ENCODE assay signal across 8 cellular contexts in genomic region chr11:66278396-66279091, GRCh38. TPM values are rescaled to one million over a fixed set of nuclear protein-coding genes. Genes with fewer than 3 reads are reported as not detected.
DNase-seq lines count a peak whose midpoint lies in the region; ATAC-seq and TF ChIP-seq lines count a peak whose summit lies in the region.

No MANE protein-coding gene starts in this region.

- no peak for TF ChIP-seq CTCF in AG04450 (IDR thresholded peaks at IDR 0.05; ENCODE audit: low read depth, low read length)
- no peak for TF ChIP-seq CTCF in GM20000 (IDR thresholded peaks at IDR 0.05; ENCODE audit: extremely low read depth, missing control alignments)
- no peak for TF ChIP-seq CTCF in GM13977 (IDR thresholded peaks at IDR 0.05; ENCODE audit: extremely low read depth, insufficient read depth, missing control alignments)

- peak overlapping the region; percentile 44 for H3K4me3 ChIP-seq in AG04450 (ENCODE audit: low read depth, low read length)

- CTCF ChIA-PET in AG04450 (lab: Charles Lee), result interaction anchor here (0.6 kb wide), 1 partner anchor 19 kb away, joined by 3 read pairs; no protein-coding TSS in a partner anchor
- CTCF ChIA-PET in activated CD8-positive, alpha-beta T cell treated with anti-CD3 and anti-CD28 coated beads, Interleukin-2, amount 10 ng/mL, durations not matched to agents 7 days and 5 days (lab: Charles Lee), result interaction anchor here (6.3 kb wide), 1 partner anchor 8 kb away, joined by 64 read pairs; the partner anchor contains the start of gene RAB1B

- H3K27me3 ChIP-seq in AG04450 (ENCODE audit: control insufficient read depth, insufficient read depth, low read length), result no peaks in the 10 kb centered on the region

- peak overlapping the region; percentile 20 for H3K27ac Mint-ChIP-seq in activated CD8-positive, alpha-beta T cell treated with anti-CD3 and anti-CD28 coated beads, Interleukin-2, amount 10 ng/mL, durations not matched to agents 7 days and 5 days

- no peaks in the 10 kb centered on the region; the same call in 1 of the 2 replicates for H3K9me3 ChIP-seq in AG04450 (ENCODE audit: control insufficient read depth, insufficient read depth, low read length)

- H3K4me3 Mint-ChIP-seq in activated CD8-positive, alpha-beta T cell treated with anti-CD3 and anti-CD28 coated beads, Interleukin-2, amount 10 ng/mL, durations not matched to agents 7 days and 5 days, result peak overlapping the region; percentile 43

- peak; percentile 1 for ATAC-seq in activated CD8-positive, alpha-beta T cell treated with anti-CD3 and anti-CD28 coated beads, Interleukin-2, amount 10 ng/mL, durations not matched to agents 7 days and 5 days
- no peak for ATAC-seq in GM19035 (IDR thresholded peaks at IDR 0.05; ENCODE audit: unreplicated experiment)
- ATAC-seq in HG03139 (IDR thresholded peaks at IDR 0.05; ENCODE audit: unreplicated experiment), result no peak
- ATAC-seq in HG03108 (IDR thresholded peaks at IDR 0.05; ENCODE audit: unreplicated experiment), result no peak

- no peak overlapping the region for H3K27ac ChIP-seq in AG04450 (ENCODE audit: low read depth, low read length)

- H3K27me3 Mint-ChIP-seq in activated CD8-positive, alpha-beta T cell treated with anti-CD3 and anti-CD28 coated beads, Interleukin-2, amount 10 ng/mL, durations not matched to agents 7 days and 5 days (ENCODE audit: low read depth), result peaks cover 7% of the 10 kb centered on the region

- H3K36me3 Mint-ChIP-seq in activated CD8-positive, alpha-beta T cell treated with anti-CD3 and anti-CD28 coated beads, Interleukin-2, amount 10 ng/mL, durations not matched to agents 7 days and 5 days (ENCODE audit: low read depth), result peaks cover 21% of the 10 kb centered on the region

- no peak for DNase-seq in AG04450 (ENCODE audit: low read depth, low spot score)
- peak; percentile 42 for DNase-seq in GM20000 (ENCODE audit: low spot score)
- DNase-seq in activated CD8-positive, alpha-beta T cell treated with anti-CD3 and anti-CD28 coated beads, Interleukin-2, amount 10 ng/mL, durations not matched to agents 7 days and 5 days, result no peak
- DNase-seq in iris pigment epithelial cell (ENCODE audit: low read depth), result peak; percentile 46
- no peak for DNase-seq in GM13977 (ENCODE audit: low spot score)

- H3K4me1 Mint-ChIP-seq in activated CD8-positive, alpha-beta T cell treated with anti-CD3 and anti-CD28 coated beads, Interleukin-2, amount 10 ng/mL, durations not matched to agents 7 days and 5 days (ENCODE audit: low read depth), result peaks cover 42% of the 10 kb centered on the region

- no peaks in the 10 kb centered on the region for H3K9me3 Mint-ChIP-seq in activated CD8-positive, alpha-beta T cell treated with anti-CD3 and anti-CD28 coated beads, Interleukin-2, amount 10 ng/mL, durations not matched to agents 7 days and 5 days (ENCODE audit: insufficient read depth)

- in situ Hi-C loops in GM13977 (cut with MboI; ENCODE audit: low pct_unique_long_range_greater_than_20kb, low sequenced_read_pairs, unreplicated experiment), result no loop called here

- POLR2A ChIA-PET in AG04450 (lab: Yijun Ruan, JAX), result interaction anchor here (0.6 to 1.3 kb wide), 2 partner anchors 9 to 10 kb away, joined by 3 to 4 read pairs; partner anchors contain the start of gene YIF1A
- POLR2A ChIA-PET in activated CD8-positive, alpha-beta T cell treated with anti-CD3 and anti-CD28 coated beads, Interleukin-2, amount 10 ng/mL, durations not matched to agents 7 days and 5 days (lab: Charles Lee), result interaction anchor here (1.0 kb wide), 1 partner anchor 11 kb away, joined by 8 read pairs; no protein-coding TSS in a partner anchor

RNA-seq across cellular contexts. Expression of gene CNIH2, which starts 0.6 kb away (rescaled TPM):
- 2.0 and 2.8 TPM in 2 replicates for polyA plus RNA-seq in AG04450 (2011; rRNA removed)
- polyA minus RNA-seq in AG04450 (2011; rRNA and poly(A)+ RNA removed), result 1.4 and 1.6 TPM in 2 replicates
- total RNA-seq in activated CD8-positive, alpha-beta T cell treated with anti-CD3 and anti-CD28 coated beads, Interleukin-2, amount 10 ng/mL, durations not matched to agents 7 days and 5 days, result 1 to 10 TPM; 2.7 to 3.6 TPM

RNA-seq across cellular contexts. Expression of gene RAB1B, which starts 10.1 kb away (rescaled TPM):
- 127 and 183 TPM in 2 replicates for polyA plus RNA-seq in AG04450 (2011; rRNA removed)
- 142 and 181 TPM in 2 replicates for polyA minus RNA-seq in AG04450 (2011; rRNA and poly(A)+ RNA removed)
- 100 to 1,000 TPM; 160 to 170 TPM for total RNA-seq in activated CD8-positive, alpha-beta T cell treated with anti-CD3 and anti-CD28 coated beads, Interleukin-2, amount 10 ng/mL, durations not matched to agents 7 days and 5 days

RNA-seq across cellular contexts. Expression of gene YIF1A, which starts 10.4 kb away (rescaled TPM):
- polyA plus RNA-seq in AG04450 (2011; rRNA removed), result 126 and 140 TPM in 2 replicates
- 175 and 209 TPM in 2 replicates for polyA minus RNA-seq in AG04450 (2011; rRNA and poly(A)+ RNA removed)
- 10 to 100 TPM; 46.6 to 58.6 TPM for total RNA-seq in activated CD8-positive, alpha-beta T cell treated with anti-CD3 and anti-CD28 coated beads, Interleukin-2, amount 10 ng/mL, durations not matched to agents 7 days and 5 days

RNA-seq across cellular contexts. Expression of gene TMEM151A, which starts 13.2 kb away (rescaled TPM):
- not detected in 2 replicates for polyA plus RNA-seq in AG04450 (2011; rRNA removed)
- polyA minus RNA-seq in AG04450 (2011; rRNA and poly(A)+ RNA removed), result not detected in 2 replicates
- not detected for total RNA-seq in activated CD8-positive, alpha-beta T cell treated with anti-CD3 and anti-CD28 coated beads, Interleukin-2, amount 10 ng/mL, durations not matched to agents 7 days and 5 days

RNA-seq across cellular contexts. Expression of gene KLC2, which starts 21.0 kb away (rescaled TPM):
- 6.4 and 8.5 TPM in 2 replicates for polyA plus RNA-seq in AG04450 (2011; rRNA removed)
- 10.9 and 14.9 TPM in 2 replicates for polyA minus RNA-seq in AG04450 (2011; rRNA and poly(A)+ RNA removed)
- 10 to 100 TPM; 53.5 to 59.8 TPM for total RNA-seq in activated CD8-positive, alpha-beta T cell treated with anti-CD3 and anti-CD28 coated beads, Interleukin-2, amount 10 ng/mL, durations not matched to agents 7 days and 5 days

Comparison
In these comparisons a context has a peak if more than half of its experiments do, and no peak if none do; other contexts are left out.
1. DNase-seq: peak in GM20000 (single experiment) and iris pigment epithelial cell (single experiment); none in AG04450 (single experiment), activated CD8-positive, alpha-beta T cell treated with anti-CD3 and anti-CD28 coated beads, Interleukin-2, amount 10 ng/mL, durations not matched to agents 7 days and 5 days (single experiment) and GM13977 (single experiment).